Comparison of ENCODE assay signal across 8 cellular contexts in the genomic region with DNA sequence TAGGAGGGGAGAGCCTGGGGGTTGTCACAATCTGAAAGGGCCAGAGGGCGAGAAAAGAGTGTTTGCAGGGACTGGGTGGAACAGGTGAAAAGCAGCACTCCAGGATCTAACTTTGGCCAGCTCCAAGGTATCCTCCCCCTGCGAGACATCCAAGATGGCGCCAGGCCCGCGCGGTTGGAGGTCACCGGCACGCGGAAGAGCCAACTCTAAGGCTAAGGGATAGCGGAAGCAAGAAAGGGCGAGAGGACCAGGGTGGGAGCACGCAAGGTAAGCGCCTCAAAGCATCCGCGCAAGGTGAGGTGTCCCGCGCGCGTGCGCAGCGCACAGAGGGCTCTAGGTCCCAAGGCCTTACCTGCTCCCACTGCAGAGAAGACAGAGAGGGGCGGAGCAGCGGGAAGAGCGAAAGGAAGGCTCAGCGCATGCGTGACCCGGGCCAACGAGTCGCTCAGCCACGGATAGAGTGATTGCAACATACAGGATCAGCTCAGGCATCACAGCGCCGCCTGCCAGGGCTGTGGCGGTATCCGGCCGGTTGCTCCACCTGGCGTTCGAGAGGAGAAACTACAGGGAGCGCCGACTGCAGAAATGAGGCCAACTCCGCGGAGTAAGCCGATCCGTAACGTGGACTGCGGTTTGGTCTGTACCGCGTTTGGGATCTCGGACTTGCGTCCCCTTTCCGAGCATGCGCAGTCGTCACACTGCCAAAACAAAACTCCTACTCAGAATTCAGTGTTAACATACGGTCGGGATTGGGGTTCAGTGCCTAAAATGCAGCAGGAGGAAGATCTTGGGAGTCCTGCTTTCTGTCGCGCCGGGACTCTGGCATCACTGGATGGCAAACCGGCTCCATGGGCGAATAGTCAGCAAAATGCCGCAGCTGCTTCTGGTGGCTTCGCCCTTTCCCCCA. TPM values are rescaled to one million over a fixed set of nuclear protein-coding genes. Genes with fewer than 3 reads are reported as not detected.
DNase-seq lines count a peak whose midpoint lies in the region; ATAC-seq and TF ChIP-seq lines count a peak whose summit lies in the region.

ATP5MC2 (minus strand) TSS at position 383 of the 907 bp plus-strand sequence. CDS start 3,469 bp downstream, outside the sequence.

- no peaks in the 10 kb centered on the region for H3K9me2 ChIP-seq in SU-DHL-6 (replicated peaks; ENCODE audit: insufficient read depth, low read length)

- H3K4me2 ChIP-seq in SU-DHL-6 (ENCODE audit: low read depth, low read length, poor library complexity, severe bottlenecking), result peak within 1 kb of the TSS; percentile 95

- H3K27me3 Mint-ChIP-seq in activated naive CD8-positive, alpha-beta T cell treated with anti-CD3 and anti-CD28 coated beads, Interleukin-2, amount 10 ng/mL, durations not matched to agents 7 days and 5 days, result peaks cover 28% of the 10 kb centered on the region

- no peaks in the 10 kb centered on the region for H3K9me3 ChIP-seq in SU-DHL-6 (ENCODE audit: insufficient read depth, low read length)
- no peaks in the 10 kb centered on the region for H3K9me3 ChIP-seq in ovary
- no peaks in the 10 kb centered on the region for H3K9me3 ChIP-seq in thyroid gland

- WGBS in ovary, 3 donors, result 0% methylated on average over 61 of the region's 61 CpGs
- WGBS in thyroid gland, 2 donors, result 3% methylated on average over 23 to 46 of the region's 61 CpGs

- H3K4me3 Mint-ChIP-seq in activated naive CD8-positive, alpha-beta T cell treated with anti-CD3 and anti-CD28 coated beads, Interleukin-2, amount 10 ng/mL, durations not matched to agents 7 days and 5 days, result peak within 1 kb of the TSS; percentile 90

- H3K9ac ChIP-seq in SU-DHL-6 (ENCODE audit: low read length), result peak within 1 kb of the TSS; percentile 69

- DNase-seq in NCI-H128 (lab: John Stamatoyannopoulos, UW; ENCODE audit: unreplicated experiment) (peak; percentile 98), head of caudate nucleus (peak; percentile 94 to 99 (median 98)), ovary (peak; percentile 96 to 98 (median 97)), thyroid gland (peak; percentile 97 to 98)
- DNase-seq in activated naive CD8-positive, alpha-beta T cell treated with anti-CD3 and anti-CD28 coated beads, Interleukin-2, amount 10 ng/mL, durations not matched to agents 7 days and 5 days, result peak; percentile 96

- H3K36me3 ChIP-seq in SU-DHL-6 (ENCODE audit: low read length) (peaks cover 10% of the 10 kb centered on the region), ovary (no peaks in the 10 kb centered on the region), thyroid gland (peaks cover 0 to 15% of the 10 kb centered on the region in 2 donors)

- no peaks in the 10 kb centered on the region for H4K20me1 ChIP-seq in SU-DHL-6 (ENCODE audit: low read depth, low read length)

- ATAC-seq in HG02759 (IDR thresholded peaks at IDR 0.05; ENCODE audit: unreplicated experiment), result peak; percentile 98
- ATAC-seq in activated naive CD8-positive, alpha-beta T cell treated with anti-CD3 and anti-CD28 coated beads, Interleukin-2, amount 10 ng/mL, durations not matched to agents 7 days and 5 days (ENCODE audit: low read depth), result peak; percentile 97

- H3K79me2 ChIP-seq in SU-DHL-6 (ENCODE audit: insufficient read depth, low read length), result peaks cover 19% of the 10 kb centered on the region

- peak within 1 kb of the TSS; percentile 93 for H3K27ac Mint-ChIP-seq in activated naive CD8-positive, alpha-beta T cell treated with anti-CD3 and anti-CD28 coated beads, Interleukin-2, amount 10 ng/mL, durations not matched to agents 7 days and 5 days

- H3K4me1 ChIP-seq in ovary (ENCODE audit: insufficient read depth), result peaks cover 11% of the 10 kb centered on the region
- peaks cover 14 to 21% of the 10 kb centered on the region in 2 donors for H3K4me1 ChIP-seq in thyroid gland

- TF ChIP-seq POLR2A in ovary (IDR thresholded peaks at IDR 0.05), result peak; percentile 67
- peak in 1 of 2 donors; percentile 82 for TF ChIP-seq POLR2A in thyroid gland (IDR thresholded peaks at IDR 0.05)

- intact Hi-C loops in head of caudate nucleus (cut with DNase I), result loop anchor here (1.0 to 5.0 kb wide), 2 partner anchors 17 to 134 kb away; no protein-coding TSS in a partner anchor
- intact Hi-C loops in ovary (cut with DNase I), result loop anchor here (1.0 to 10.0 kb wide), 6 partner anchors 49 to 137 kb away; partner anchors contain the start of gene ATF7 (in 2 of the 4)
- intact Hi-C loops in thyroid gland (cut with DNase I), result loop anchor here (2.0 to 5.0 kb wide), 2 partner anchors 49 to 133 kb away; partner anchors contain the start of gene ATF7

- POLR2A ChIA-PET in activated naive CD8-positive, alpha-beta T cell treated with anti-CD3 and anti-CD28 coated beads, Interleukin-2, amount 10 ng/mL, durations not matched to agents 7 days and 5 days (lab: Charles Lee), result interaction anchor here (0.6 to 1.6 kb wide), 11 partner anchors 9 to 540 kb away, joined by 3 to 12 read pairs (median 4); partner anchors contain the start of genes ATF7 and TARBP2

- H3K4me3 ChIP-seq in SU-DHL-6 (ENCODE audit: insufficient read depth, low read length, poor library complexity, severe bottlenecking), result peak within 1 kb of the TSS; percentile 82
- peak within 1 kb of the TSS; percentile 90 for H3K4me3 ChIP-seq in ovary
- H3K4me3 ChIP-seq in thyroid gland (replicated peaks in 1 of 3), result peak within 1 kb of the TSS; percentile 34 to 81 (median 54)

- H3K4me1 Mint-ChIP-seq in activated naive CD8-positive, alpha-beta T cell treated with anti-CD3 and anti-CD28 coated beads, Interleukin-2, amount 10 ng/mL, durations not matched to agents 7 days and 5 days, result peaks cover 22% of the 10 kb centered on the region

- no peaks in the 10 kb centered on the region for H3F3A ChIP-seq in SU-DHL-6 (ENCODE audit: insufficient read depth)

- peak within 1 kb of the TSS; percentile 100 for H2AFZ ChIP-seq in SU-DHL-6 (ENCODE audit: low read depth, low read length, severe bottlenecking)

- no peaks in the 10 kb centered on the region for H3K27me3 ChIP-seq in SU-DHL-6 (ENCODE audit: low read length)
- no peaks in the 10 kb centered on the region for H3K27me3 ChIP-seq in ovary
- no peaks in the 10 kb centered on the region for H3K27me3 ChIP-seq in thyroid gland

- no peak for TF ChIP-seq EP300 in ovary (IDR thresholded peaks at IDR 0.05)

- peaks cover 20% of the 10 kb centered on the region for H3K36me3 Mint-ChIP-seq in activated naive CD8-positive, alpha-beta T cell treated with anti-CD3 and anti-CD28 coated beads, Interleukin-2, amount 10 ng/mL, durations not matched to agents 7 days and 5 days

- no peaks in the 10 kb centered on the region for H3K9me3 Mint-ChIP-seq in activated naive CD8-positive, alpha-beta T cell treated with anti-CD3 and anti-CD28 coated beads, Interleukin-2, amount 10 ng/mL, durations not matched to agents 7 days and 5 days

- H3K27ac ChIP-seq in SU-DHL-6 (ENCODE audit: low read depth, low read length), result peak within 1 kb of the TSS; percentile 66
- H3K27ac ChIP-seq in ovary, result peak within 1 kb of the TSS; percentile 88 to 95
- peak within 1 kb of the TSS; percentile 85 to 88 (median 86) for H3K27ac ChIP-seq in thyroid gland

- TF ChIP-seq CTCF in GM12873 (IDR thresholded peaks at IDR 0.05; ENCODE audit: insufficient read depth, low read depth, low read length, missing control alignments), result peak; percentile 100
- TF ChIP-seq CTCF in SU-DHL-6 (IDR thresholded peaks at IDR 0.05; ENCODE audit: insufficient read depth, low read length, poor library complexity, severe bottlenecking), result peak; percentile 99
- peak; percentile 99 to 100 (median 100) for TF ChIP-seq CTCF in ovary (IDR thresholded peaks at IDR 0.05)
- peak; percentile 97 to 100 (median 98) for TF ChIP-seq CTCF in thyroid gland (IDR thresholded peaks at IDR 0.05)

RNA-seq across cellular contexts. Expression of gene ATP5MC2, which starts in this region (rescaled TPM):
- 100 to 1,000 TPM; 226 to 241 TPM for total RNA-seq in activated naive CD8-positive, alpha-beta T cell treated with anti-CD3 and anti-CD28 coated beads, Interleukin-2, amount 10 ng/mL, durations not matched to agents 7 days and 5 days
- total RNA-seq in ovary (100 to 1,000 TPM; 241 to 345 (median 289) TPM), thyroid gland (100 to 1,000 TPM; 181 to 334 (median 259) TPM)
- 100 to 1,000 TPM; 438 to 485 TPM for polyA plus RNA-seq in ovary

Comparison
In these comparisons a context has a peak if more than half of its experiments do, and no peak if none do; other contexts are left out.
1. Peak in every context shown above with its lines: DNase-seq, ATAC-seq, H3K4me3 ChIP-seq and H3K27ac ChIP-seq.